In genomic region chr19:46353730-46354528, GRCh38 we compare ENCODE assay signal across 2 cellular contexts.
A peak's percentile ranks its signal among the peaks of the same experiment; 100 is the strongest.
TF ChIP-seq lines count a peak whose summit lies in the region.

No MANE protein-coding gene starts in this region.

TF ChIP-seq in K562, 482 proteins besides CTCF, POLR2A, EP300 and RAD21:
- TF ChIP-seq ZNF41 (CRISPR knock-in tag; conservative IDR thresholded peaks at IDR 0.05) (no peak), ZNF655 (CRISPR knock-in tag; IDR thresholded peaks at IDR 0.05) (no peak), RBFOX2 (IDR thresholded peaks at IDR 0.05; ENCODE audit: low read depth, low read length) (peak; percentile 52), BMI1 (IDR thresholded peaks at IDR 0.05; ENCODE audit: low read length) (no peak)

TF ChIP-seq in GM23338, 12 proteins besides CTCF, POLR2A, EP300 and RAD21:
- TF ChIP-seq ZNF114 (CRISPR knock-in tag; IDR thresholded peaks at IDR 0.05): no peak
- TF ChIP-seq ETS1 (IDR thresholded peaks at IDR 0.05): no peak
- TF ChIP-seq, protein P1, sequence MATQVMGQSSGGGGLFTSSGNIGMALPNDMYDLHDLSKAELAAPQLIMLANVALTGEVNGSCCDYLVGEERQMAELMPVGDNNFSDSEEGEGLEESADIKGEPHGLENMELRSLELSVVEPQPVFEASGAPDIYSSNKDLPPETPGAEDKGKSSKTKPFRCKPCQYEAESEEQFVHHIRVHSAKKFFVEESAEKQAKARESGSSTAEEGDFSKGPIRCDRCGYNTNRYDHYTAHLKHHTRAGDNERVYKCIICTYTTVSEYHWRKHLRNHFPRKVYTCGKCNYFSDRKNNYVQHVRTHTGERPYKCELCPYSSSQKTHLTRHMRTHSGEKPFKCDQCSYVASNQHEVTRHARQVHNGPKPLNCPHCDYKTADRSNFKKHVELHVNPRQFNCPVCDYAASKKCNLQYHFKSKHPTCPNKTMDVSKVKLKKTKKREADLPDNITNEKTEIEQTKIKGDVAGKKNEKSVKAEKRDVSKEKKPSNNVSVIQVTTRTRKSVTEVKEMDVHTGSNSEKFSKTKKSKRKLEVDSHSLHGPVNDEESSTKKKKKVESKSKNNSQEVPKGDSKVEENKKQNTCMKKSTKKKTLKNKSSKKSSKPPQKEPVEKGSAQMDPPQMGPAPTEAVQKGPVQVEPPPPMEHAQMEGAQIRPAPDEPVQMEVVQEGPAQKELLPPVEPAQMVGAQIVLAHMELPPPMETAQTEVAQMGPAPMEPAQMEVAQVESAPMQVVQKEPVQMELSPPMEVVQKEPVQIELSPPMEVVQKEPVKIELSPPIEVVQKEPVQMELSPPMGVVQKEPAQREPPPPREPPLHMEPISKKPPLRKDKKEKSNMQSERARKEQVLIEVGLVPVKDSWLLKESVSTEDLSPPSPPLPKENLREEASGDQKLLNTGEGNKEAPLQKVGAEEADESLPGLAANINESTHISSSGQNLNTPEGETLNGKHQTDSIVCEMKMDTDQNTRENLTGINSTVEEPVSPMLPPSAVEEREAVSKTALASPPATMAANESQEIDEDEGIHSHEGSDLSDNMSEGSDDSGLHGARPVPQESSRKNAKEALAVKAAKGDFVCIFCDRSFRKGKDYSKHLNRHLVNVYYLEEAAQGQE (IDR thresholded peaks at IDR 0.05; ENCODE audit: unreplicated experiment): no peak
